Comparison of ENCODE assay signal across 8 cellular contexts in the genomic region with DNA sequence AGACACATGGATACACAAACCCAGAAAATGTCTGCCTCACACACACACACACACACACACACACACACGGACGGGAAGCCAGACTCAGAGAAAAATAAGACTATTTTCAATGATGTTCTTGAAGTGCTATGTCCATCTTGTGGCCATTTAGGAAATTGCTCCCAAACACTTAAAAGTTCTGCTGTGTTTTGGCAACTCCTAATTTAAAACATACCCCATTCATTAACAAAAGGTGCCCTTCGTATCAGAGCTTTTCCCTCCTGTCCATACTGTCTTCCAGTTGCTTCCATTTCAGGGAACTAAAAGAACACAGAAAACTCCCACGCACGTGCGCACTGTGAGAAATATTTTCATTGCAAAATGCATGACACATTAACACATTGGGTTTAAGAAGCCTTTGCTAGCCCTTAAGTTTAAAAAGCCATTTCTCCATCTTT. TPM values are rescaled to one million over a fixed set of nuclear protein-coding genes. Genes with fewer than 3 reads are reported as not detected.
DNase-seq lines count a peak whose midpoint lies in the region; ATAC-seq, FAIRE-seq and TF ChIP-seq lines count a peak whose summit lies in the region.

No MANE protein-coding gene starts in this region.

- H3K14ac ChIP-seq in H1 (ENCODE audit: insufficient read length) = no peak overlapping the region

- intact Hi-C loops in gastrocnemius medialis (cut with DNase I; ENCODE audit: low total_unique reads) = no loop called here

- H4K5ac ChIP-seq in H1 (ENCODE audit: insufficient read length, low read depth, low read length) = no peak overlapping the region

- no peaks in the 10 kb centered on the region for H4K20me1 ChIP-seq in H1 (replicated peaks in 1 of 2; ENCODE audit: control insufficient read depth in 1 of 2, insufficient read depth in 2 of 2, low read length in 2 of 2)

- H3K36me3 ChIP-seq in ACC112 (ENCODE audit: insufficient read depth, low read length) (no peaks in the 10 kb centered on the region), H1 (ENCODE audit: control insufficient read depth in 2 of 4, insufficient read depth in 4 of 4, low read length in 3 of 4) (no peaks in the 10 kb centered on the region), gastrocnemius medialis (no peaks in the 10 kb centered on the region)

- DNase-seq in GM12865 (ENCODE audit: low read depth) (peak; percentile 80), LNCaP clone FGC (ENCODE audit: low read depth) (peak; percentile 62), RPMI8226 (peak; percentile 66), H1 (ENCODE audit: low read depth in 1 of 2, low spot score in 2 of 2) (peak; percentile 5 to 47), myocyte (ENCODE audit: low read depth) (peak; percentile 73), gastrocnemius medialis (no peak)

- no peak overlapping the region for H3K4me2 ChIP-seq in H1 (ENCODE audit: insufficient read depth in 1 of 2, low read depth in 2 of 2, low read length in 2 of 2)

- no peaks in the 10 kb centered on the region for H3K23me2 ChIP-seq in H1 (ENCODE audit: low read depth, low read length)

- TF ChIP-seq POLR2A in H1 (IDR thresholded peaks at IDR 0.05; ENCODE audit: control extremely low read depth in 1 of 2, low read depth in 2 of 2, low read length in 2 of 2) (no peak), gastrocnemius medialis (IDR thresholded peaks at IDR 0.05) (no peak)

- no peaks in the 10 kb centered on the region for H3K4me1 ChIP-seq in ACC112 (ENCODE audit: control insufficient read depth, insufficient read depth, low read length, unreplicated experiment)
- H3K4me1 ChIP-seq in H1 (replicated peaks in 1 of 4; ENCODE audit: control insufficient read depth in 3 of 4, insufficient read depth in 4 of 4, low read length in 3 of 4) = peaks cover 0 to 5% (median 0%) of the 10 kb centered on the region in 4 experiments; a peak in 1 of 7 replicates
- H3K4me1 ChIP-seq in gastrocnemius medialis = no peaks in the 10 kb centered on the region

- H3K4ac ChIP-seq in H1 (replicated peaks; ENCODE audit: insufficient read length, low read depth, low read length) = no peak overlapping the region

- no peak overlapping the region for H3K18ac ChIP-seq in H1 (ENCODE audit: extremely low read depth, low read length)

- H3K9me3 ChIP-seq in H1 (ENCODE audit: insufficient read depth in 2 of 2, low read depth in 1 of 2, low read length in 1 of 2) (no peaks in the 10 kb centered on the region), gastrocnemius medialis (no peaks in the 10 kb centered on the region)

- TF ChIP-seq CTCF in GM12865 (IDR thresholded peaks at IDR 0.05; ENCODE audit: insufficient read depth, low read depth, low read length, missing control alignments) (peak; percentile 68), LNCaP clone FGC (IDR thresholded peaks at IDR 0.05; ENCODE audit: control insufficient read depth, extremely low read depth, insufficient read depth) (peak; percentile 72), H1 (IDR thresholded peaks at IDR 0.05; ENCODE audit: control extremely low read depth in 1 of 3, insufficient read depth in 1 of 3, low read depth in 1 of 3, low read length in 3 of 3) (peak in 2 of 3 experiments; percentile 62 to 70; a peak in 3 of 4 replicates), gastrocnemius medialis (IDR thresholded peaks at IDR 0.05 in 4 of 5, conservative IDR thresholded peaks at IDR 0.05 in 1 of 5) (peak in 2 of 5 experiments; percentile 24 to 46)

- no peaks in the 10 kb centered on the region for H3K79me1 ChIP-seq in H1 (ENCODE audit: low read depth, low read length)

- H2BK120ac ChIP-seq in H1 (replicated peaks; ENCODE audit: low read depth, low read length) = no peak overlapping the region

- in situ Hi-C loops in gastrocnemius medialis (cut with MboI; ENCODE audit: low sequenced_read_pairs in 4 of 4) = no loop called here

- TF ChIP-seq EP300 in H1 (IDR thresholded peaks at IDR 0.05; ENCODE audit: borderline replicate concordance in 1 of 2, low read depth in 2 of 2, low read length in 2 of 2) = no peak

- no peak overlapping the region for H2AK5ac ChIP-seq in H1 (ENCODE audit: low read depth, low read length)

- no peak overlapping the region for H3K56ac ChIP-seq in H1 (replicated peaks; ENCODE audit: insufficient read length, low read depth, low read length)

- H3K27me3 ChIP-seq in ACC112 (ENCODE audit: insufficient read depth, low read length) = no peaks in the 10 kb centered on the region
- no peaks in the 10 kb centered on the region for H3K27me3 ChIP-seq in H1 (replicated peaks in 1 of 4; ENCODE audit: control insufficient read depth in 3 of 4, extremely low read depth in 1 of 4, insufficient read depth in 3 of 4, low read length in 3 of 4)
- H3K27me3 ChIP-seq in gastrocnemius medialis = no peaks in the 10 kb centered on the region

- peak; percentile 93 for FAIRE-seq in H1 (lab: Jason Lieb, UNC)

- H2BK5ac ChIP-seq in H1 (ENCODE audit: low read depth, low read length) = no peak overlapping the region

- no peak overlapping the region for H3K27ac ChIP-seq in ACC112 (ENCODE audit: low read depth, low read length)
- H3K27ac ChIP-seq in H1 (ENCODE audit: low read depth, low read length) = no peak overlapping the region
- no peak overlapping the region for H3K27ac ChIP-seq in gastrocnemius medialis

- no peak overlapping the region for H2BK20ac ChIP-seq in H1 (ENCODE audit: low read length)

- H2BK12ac ChIP-seq in H1 (ENCODE audit: low read depth, low read length) = no peak overlapping the region

- H3K79me2 ChIP-seq in ACC112 (ENCODE audit: control insufficient read depth, insufficient read depth, low read length, unreplicated experiment) = no peaks in the 10 kb centered on the region
- no peaks in the 10 kb centered on the region for H3K79me2 ChIP-seq in H1 (ENCODE audit: control insufficient read depth in 1 of 2, insufficient read depth in 2 of 2, low read length in 2 of 2)

- ATAC-seq in HG02840 (IDR thresholded peaks at IDR 0.05; ENCODE audit: low FRiP score, unreplicated experiment) (no peak), gastrocnemius medialis (no peak)

- H3K23ac ChIP-seq in H1 (ENCODE audit: insufficient read length) = no peak overlapping the region

- CTCF ChIA-PET in H1 (lab: Charles Lee; ENCODE audit: partially characterized antibody) = interaction anchor here (0.7 to 3.2 kb wide), 23 partner anchors 9 to 1050 kb away, joined by 3 to 24 read pairs (median 4); a partner anchor contains a TSS

- H4K8ac ChIP-seq in H1 (ENCODE audit: extremely low read depth, insufficient read depth, low read length) = no peak overlapping the region

- 60% methylated on average over 6 of the region's 6 CpGs; no CpG with 5 or more reads in 1 of the 2 experiments for WGBS in H1 (ENCODE audit: extremely low coverage in 1 of 2, insufficient coverage in 1 of 2, insufficient read length in 1 of 2, insufficient replicate concordance in 2 of 2, low coverage in 1 of 2, low lambda C conversion rate in 2 of 2, missing lambda C conversion rate in 1 of 2), 2 experiments

- H4K91ac ChIP-seq in H1 (replicated peaks; ENCODE audit: insufficient read length, low read length) = no peak overlapping the region

- H2AFZ ChIP-seq in ACC112 (ENCODE audit: low read length, unreplicated experiment) = peak overlapping the region; percentile 61
- peak overlapping the region; percentile 84; the same call in 1 of the 2 replicates for H2AFZ ChIP-seq in H1 (ENCODE audit: low read length)

- H3K4me3 ChIP-seq in ACC112 (ENCODE audit: low read depth, low read length) (no peak overlapping the region), GM12865 (ENCODE audit: low read depth, low read length) (no peak overlapping the region), LNCaP clone FGC (ENCODE audit: low read depth, low read length) (no peak overlapping the region), H1 (ENCODE audit: extremely low read depth in 1 of 4, insufficient read depth in 2 of 4, low read depth in 3 of 4, low read length in 4 of 4) (no peak overlapping the region), gastrocnemius medialis (no peak overlapping the region)

- no peak overlapping the region for H2BK15ac ChIP-seq in H1 (ENCODE audit: low read length)

- TF ChIP-seq RAD21 in H1 (IDR thresholded peaks at IDR 0.05 in 1 of 2, conservative IDR thresholded peaks at IDR 0.05 in 1 of 2; ENCODE audit: low read depth in 2 of 2, low read length in 2 of 2) = peak; percentile 83 to 84

- no peak overlapping the region for H3K9ac ChIP-seq in H1 (replicated peaks in 1 of 4; ENCODE audit: extremely low read depth in 1 of 4, low read depth in 3 of 4, low read length in 3 of 4)

- POLR2A ChIA-PET in H1 (lab: Charles Lee; ENCODE audit: partially characterized antibody) = interaction anchor here (1.5 kb wide), 1 partner anchor 73 kb away, joined by 3 read pairs; a partner anchor contains a TSS

TF ChIP-seq in H1, 55 proteins besides CTCF, POLR2A, EP300 and RAD21 (continues in another document):
- TF ChIP-seq CREB1 (IDR thresholded peaks at IDR 0.05) (no peak), NANOG (IDR thresholded peaks at IDR 0.05; ENCODE audit: insufficient read depth, low read depth, low read length, poor library complexity, severe bottlenecking) (no peak), POU5F1 (IDR thresholded peaks at IDR 0.05; ENCODE audit: low read depth, low read length) (0 out of 2 replicates have a peak, but pooled peaks have one; percentile 11), YY1 (IDR thresholded peaks at IDR 0.05; ENCODE audit: low read depth, low read length) (peak; percentile 47; the same call in 1 of the 2 replicates)

RNA-seq across cellular contexts. Expression of a gene that starts 44.6 kb away (rescaled TPM):
- 1.0 TPM in 2 replicates for total RNA-seq in H1 (2021; fragmentation: NEBNext Ultra II Directional; extraction: Animal tissue kit (Norgen Biotek cat#: 25700))
- 0.16 and 0.63 TPM in 2 replicates for polyA plus RNA-seq in H1 (2011; rRNA removed)
- polyA plus RNA-seq in H1 (2011; cell fraction: cytosol; rRNA removed) = 0.53 TPM
- polyA plus RNA-seq in H1 (2011; cell fraction: nucleus; rRNA removed) = 0.21 TPM
- polyA plus RNA-seq in H1 (2012, experiment 1 of 2) = 0.29 to 1.1 TPM (median 0.44 TPM) in 4 replicates
- polyA plus RNA-seq in H1 (2012, experiment 2 of 2) = 0.42 TPM
- polyA plus RNA-seq in H1 (2013, experiment 1 of 2) = 0.59 TPM
- polyA plus RNA-seq in H1 (2013, experiment 2 of 2) = 0.48 TPM
- polyA minus RNA-seq in H1 (2011; rRNA and poly(A)+ RNA removed) = 0.25 and 0.68 TPM in 2 replicates
- polyA minus RNA-seq in H1 (2011; cell fraction: cytosol; rRNA and poly(A)+ RNA removed) = not detected
- polyA minus RNA-seq in H1 (2011; cell fraction: nucleus; rRNA and poly(A)+ RNA removed) = 1.1 TPM
- total RNA-seq in myocyte = not detected in 2 replicates
- polyA plus RNA-seq in myocyte (2012) = 0.01 TPM
- not detected for total RNA-seq in gastrocnemius medialis

RNA-seq across cellular contexts. Expression of a gene that starts 59.2 kb away (rescaled TPM):
- not detected in 2 replicates for total RNA-seq in H1 (2021; fragmentation: NEBNext Ultra II Directional; extraction: Animal tissue kit (Norgen Biotek cat#: 25700))
- polyA plus RNA-seq in H1 (2011; rRNA removed) = 0.08 TPM in 2 replicates
- 0.05 TPM for polyA plus RNA-seq in H1 (2011; cell fraction: cytosol; rRNA removed)
- polyA plus RNA-seq in H1 (2011; cell fraction: nucleus; rRNA removed) = not detected
- polyA plus RNA-seq in H1 (2012, experiment 1 of 2) = not detected in 4 replicates
- polyA plus RNA-seq in H1 (2012, experiment 2 of 2) = not detected
- polyA plus RNA-seq in H1 (2013, experiment 1 of 2) = 0.06 TPM
- polyA plus RNA-seq in H1 (2013, experiment 2 of 2) = 0.07 TPM
- not detected in 2 replicates for polyA minus RNA-seq in H1 (2011; rRNA and poly(A)+ RNA removed)
- polyA minus RNA-seq in H1 (2011; cell fraction: cytosol; rRNA and poly(A)+ RNA removed) = not detected
- polyA minus RNA-seq in H1 (2011; cell fraction: nucleus; rRNA and poly(A)+ RNA removed) = 0.20 TPM
- total RNA-seq in myocyte (not detected in 2 replicates), gastrocnemius medialis (not detected)
- polyA plus RNA-seq in myocyte (2012) = not detected

Comparison
In these comparisons a context has a peak if more than half of its experiments do, and no peak if none do; other contexts are left out.
1. DNase-seq: peak in GM12865 (single experiment), LNCaP clone FGC (single experiment), RPMI8226 (single experiment), H1 (2 of 2) and myocyte (single experiment); none in gastrocnemius medialis (0 of 2).